Comparison of ENCODE assay signal across 8 cellular contexts in genomic region chr7:144782883-144783282, GRCh38.
"Had no signal": no experiment of that assay in that cellular context is flagged by ENCODE, and none has a peak within 500 bp of the region (broad histone marks: within the 10 kb centered on the region; RNA-seq: fewer than 3 reads in every experiment).

No MANE protein-coding gene starts in this region.

- H3K27ac Mint-ChIP-seq: GM23338, HFFc6 had no signal

- H3K4me3 Mint-ChIP-seq: GM23338, HFFc6, IgD-negative memory B cell had no signal

- H3K27me3 Mint-ChIP-seq: IgD-negative memory B cell had no signal

- H3K36me3 ChIP-seq: HAP-1 had no signal

- H2AFZ ChIP-seq: GM23338 had no signal

- H3K4me2 ChIP-seq: GM23338 had no signal

- H3K9me3 ChIP-seq: HAP-1 had no signal

- ATAC-seq: GM23338, HCT116, HepG2 had no signal

- H3K27ac ChIP-seq: HL-60 had no signal

- H3K4me3 ChIP-seq: GM23338, HAP-1 had no signal

- FAIRE-seq: H1, HepG2 had no signal

- DNase-seq: HFFc6 had no signal
